Comparison of ENCODE assay signal across 10 cellular contexts in the genomic region with DNA sequence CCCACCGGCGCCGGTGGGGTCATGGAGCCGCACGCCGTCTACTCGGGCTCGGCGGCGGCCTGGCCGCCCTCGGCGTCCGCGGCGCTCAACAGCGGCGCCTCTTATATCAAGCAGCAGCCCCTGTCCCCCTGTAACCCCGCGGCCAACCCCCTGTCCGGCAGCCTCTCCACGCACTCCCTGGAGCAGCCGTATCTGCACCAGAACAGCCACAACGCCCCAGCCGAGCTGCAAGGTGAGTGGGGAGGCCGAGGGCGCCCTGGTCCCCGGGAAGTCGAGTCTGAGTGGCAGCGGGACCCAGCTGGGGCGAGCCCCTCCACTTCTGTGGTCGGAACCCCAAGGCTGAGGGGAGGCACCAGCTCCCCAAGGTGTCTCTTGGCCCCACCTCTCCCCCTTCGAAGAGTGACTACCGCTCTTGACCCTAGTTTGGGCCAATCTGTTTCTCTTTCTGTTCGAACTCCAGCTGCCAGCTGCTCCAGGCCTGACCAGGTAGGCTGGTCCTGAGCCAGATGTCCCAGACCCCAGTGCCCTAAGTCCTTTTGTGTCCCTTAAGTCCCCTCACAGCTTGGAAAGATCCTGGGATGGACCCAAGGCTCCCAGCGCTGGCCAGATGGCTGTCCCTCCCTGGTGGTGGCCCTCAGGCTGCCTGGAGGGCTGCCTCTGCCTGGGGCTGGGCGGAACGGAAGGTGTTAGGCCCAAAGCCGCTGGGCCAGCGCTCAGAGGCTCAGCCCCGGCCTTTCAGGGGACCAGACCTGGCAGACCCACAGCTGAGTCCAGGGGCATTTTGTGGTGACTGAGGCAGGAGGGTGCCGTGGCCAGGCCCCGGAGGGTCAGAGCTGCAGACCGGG. TPM values are rescaled to one million over a fixed set of nuclear protein-coding genes. Genes with fewer than 3 reads are reported as not detected.
DNase-seq lines count a peak whose midpoint lies in the region; ATAC-seq, FAIRE-seq and TF ChIP-seq lines count a peak whose summit lies in the region.
"Had no signal": no experiment of that assay in that cellular context is flagged by ENCODE, and none has a peak within 500 bp of the region (broad histone marks: within the 10 kb centered on the region; RNA-seq: fewer than 3 reads in every experiment).

No MANE protein-coding gene starts in this region.

- peaks cover 7% of the 10 kb centered on the region for H3K4me1 ChIP-seq in mesendoderm (ENCODE audit: control insufficient read depth, low read depth, low read length)
- H3K4me1 ChIP-seq: BE2C had no signal

- H3K23ac ChIP-seq in mesendoderm (ENCODE audit: low read length), result no peak overlapping the region

- WGBS in mesendoderm (ENCODE audit: extremely low coverage, insufficient coverage, low lambda C conversion rate), result no CpG with 5 or more reads among the region's 44 CpGs

- H3K27me3 Mint-ChIP-seq in activated naive CD8-positive, alpha-beta T cell, result peaks cover 42% of the 10 kb centered on the region
- H3K27me3 Mint-ChIP-seq in activated naive CD8-positive, alpha-beta T cell treated with anti-CD3 and anti-CD28 coated beads, Interleukin-2, amount 50 U/mL, for 24 hours, result peaks cover 64% of the 10 kb centered on the region
- peaks cover 74% of the 10 kb centered on the region for H3K27me3 Mint-ChIP-seq in type B pancreatic cell

- ATAC-seq in activated naive CD8-positive, alpha-beta T cell treated with anti-CD3 and anti-CD28 coated beads, Interleukin-2, amount 50 U/mL, for 24 hours, result no peak

- H2BK5ac ChIP-seq in mesendoderm (ENCODE audit: low read length), result no peak overlapping the region

- peaks cover 59% of the 10 kb centered on the region for H3K27me3 ChIP-seq in mesendoderm (ENCODE audit: insufficient read depth, low read length, poor library complexity)

- H3K27ac ChIP-seq in cingulate gyrus (ENCODE audit: low read depth, low read length), result peak overlapping the region; percentile 54
- H3K27ac ChIP-seq in mesendoderm (ENCODE audit: low read depth, low read length), result no peak overlapping the region

- H2BK15ac ChIP-seq in mesendoderm (replicated peaks; ENCODE audit: low read depth), result no peak overlapping the region

- TF ChIP-seq CTCF in type B pancreatic cell (conservative IDR thresholded peaks at IDR 0.05), result no peak
- no peak for TF ChIP-seq CTCF in D721Med (IDR thresholded peaks at IDR 0.05; ENCODE audit: insufficient read depth, missing control alignments)

- H3K79me2 ChIP-seq in mesendoderm (ENCODE audit: control insufficient read depth, insufficient read depth, low read length), result peaks cover 4% of the 10 kb centered on the region

- H3K4me3 ChIP-seq in mesendoderm (ENCODE audit: low read length), result peak overlapping the region; percentile 6

- peak overlapping the region; percentile 41 for H3K27ac Mint-ChIP-seq in activated naive CD8-positive, alpha-beta T cell
- no peak overlapping the region for H3K27ac Mint-ChIP-seq in activated naive CD8-positive, alpha-beta T cell treated with anti-CD3 and anti-CD28 coated beads, Interleukin-2, amount 50 U/mL, for 24 hours
- H3K27ac Mint-ChIP-seq in type B pancreatic cell, result no peak overlapping the region

- H3K4ac ChIP-seq in mesendoderm (ENCODE audit: low read depth, low read length), result no peak overlapping the region

- no peak overlapping the region for H4K5ac ChIP-seq in mesendoderm (ENCODE audit: low read length)

- no peaks in the 10 kb centered on the region for H3K9me3 Mint-ChIP-seq in activated naive CD8-positive, alpha-beta T cell (ENCODE audit: low read depth)
- no peaks in the 10 kb centered on the region for H3K9me3 Mint-ChIP-seq in activated naive CD8-positive, alpha-beta T cell treated with anti-CD3 and anti-CD28 coated beads, Interleukin-2, amount 50 U/mL, for 24 hours
- no peaks in the 10 kb centered on the region for H3K9me3 Mint-ChIP-seq in type B pancreatic cell

- no peak for FAIRE-seq in D721Med (lab: Jason Lieb, UNC)
- FAIRE-seq: H54 had no signal

- no peak overlapping the region for H2BK120ac ChIP-seq in mesendoderm (ENCODE audit: low read depth, low read length)

- H3K56ac ChIP-seq in mesendoderm (ENCODE audit: low read length), result peak overlapping the region; percentile 78

- peak overlapping the region; percentile 52 for H3K4me3 Mint-ChIP-seq in activated naive CD8-positive, alpha-beta T cell
- H3K4me3 Mint-ChIP-seq in activated naive CD8-positive, alpha-beta T cell treated with anti-CD3 and anti-CD28 coated beads, Interleukin-2, amount 50 U/mL, for 24 hours, result no peak overlapping the region
- peak overlapping the region; percentile 73 for H3K4me3 Mint-ChIP-seq in type B pancreatic cell

- no peak overlapping the region for H4K8ac ChIP-seq in mesendoderm (ENCODE audit: low read depth, low read length)

- H3K18ac ChIP-seq in mesendoderm (ENCODE audit: low read length), result no peak overlapping the region

- no peak for DNase-seq in activated naive CD8-positive, alpha-beta T cell treated with anti-CD3 and anti-CD28 coated beads, Interleukin-2, amount 50 U/mL, for 24 hours
- DNase-seq in mesendoderm, result peak; percentile 27
- DNase-seq in type B pancreatic cell (ENCODE audit: extremely low spot score, unreplicated experiment), result no peak
- no peak for DNase-seq in stimulated activated CD8-positive, alpha-beta memory T cell treated with anti-CD3 and anti-CD28 coated beads, Interleukin-4, amount 100 ng/mL, for 48 hours
- DNase-seq in D721Med (ENCODE audit: insufficient read length, low spot score), result no peak
- DNase-seq in stimulated activated CD4-positive, alpha-beta T cell treated with anti-CD3 and anti-CD28 coated beads, Interleukin-4, amount 100 ng/mL, for 1 hour, result no peak
- DNase-seq: BE2C had no signal

- no peaks in the 10 kb centered on the region for H3K36me3 Mint-ChIP-seq in activated naive CD8-positive, alpha-beta T cell
- H3K36me3 Mint-ChIP-seq in activated naive CD8-positive, alpha-beta T cell treated with anti-CD3 and anti-CD28 coated beads, Interleukin-2, amount 50 U/mL, for 24 hours (ENCODE audit: low read depth), result no peaks in the 10 kb centered on the region
- H3K36me3 Mint-ChIP-seq in type B pancreatic cell, result peaks cover 4% of the 10 kb centered on the region

- no peaks in the 10 kb centered on the region for H3K79me1 ChIP-seq in mesendoderm (ENCODE audit: low read length)

- no peak overlapping the region for H2AK5ac ChIP-seq in mesendoderm (ENCODE audit: low read length)

- H3K36me3 ChIP-seq in mesendoderm (ENCODE audit: control insufficient read depth, insufficient read depth, low read length), result no peaks in the 10 kb centered on the region
- H3K36me3 ChIP-seq: BE2C had no signal

- H3K9ac ChIP-seq in mesendoderm (ENCODE audit: low read length), result peak overlapping the region; percentile 57

- peak overlapping the region; percentile 15 for H3K4me2 ChIP-seq in mesendoderm (ENCODE audit: low read length)

- peaks cover 21% of the 10 kb centered on the region for H3K4me1 Mint-ChIP-seq in activated naive CD8-positive, alpha-beta T cell (ENCODE audit: low read depth)
- peaks cover 23% of the 10 kb centered on the region for H3K4me1 Mint-ChIP-seq in activated naive CD8-positive, alpha-beta T cell treated with anti-CD3 and anti-CD28 coated beads, Interleukin-2, amount 50 U/mL, for 24 hours
- H3K4me1 Mint-ChIP-seq in type B pancreatic cell (ENCODE audit: unreplicated experiment), result peaks cover 11% of the 10 kb centered on the region

RNA-seq across cellular contexts. Expression of gene FOXF1, which starts 1.2 kb away (rescaled TPM):
- 0.07 TPM for polyA plus RNA-seq in mesendoderm (2013, experiment 1 of 2)
- 0.03 TPM for polyA plus RNA-seq in mesendoderm (2013, experiment 2 of 2)
- total RNA-seq in type B pancreatic cell (ENCODE audit: low replicate concordance), result 0.48 and 3.4 TPM in 2 replicates

RNA-seq across cellular contexts. Expression of gene MTHFSD, which starts 43.5 kb away (rescaled TPM):
- polyA plus RNA-seq in mesendoderm (2013, experiment 1 of 2), result 5.5 TPM
- 6.0 TPM for polyA plus RNA-seq in mesendoderm (2013, experiment 2 of 2)
- total RNA-seq in type B pancreatic cell (ENCODE audit: low replicate concordance), result 18.2 and 20.2 TPM in 2 replicates

RNA-seq across cellular contexts. Expression of gene FOXC2, which starts 55.1 kb away (rescaled TPM):
- polyA plus RNA-seq in mesendoderm (2013, experiment 1 of 2), result 1.7 TPM
- polyA plus RNA-seq in mesendoderm (2013, experiment 2 of 2), result 1.7 TPM
- 5.5 and 11.3 TPM in 2 replicates for total RNA-seq in type B pancreatic cell (ENCODE audit: low replicate concordance)
